ENCODE assay signal across 13 cellular contexts in genomic region chr17:39920218-39921210, GRCh38. TPM values are rescaled to one million over a fixed set of nuclear protein-coding genes. Genes with fewer than 3 reads are reported as not detected.
DNase-seq lines count a peak whose midpoint lies in the region; ATAC-seq, FAIRE-seq and TF ChIP-seq lines count a peak whose summit lies in the region.
"Had no signal": no experiment of that assay in that cellular context is flagged by ENCODE, and none has a peak within 500 bp of the region (broad histone marks: within the 10 kb centered on the region; RNA-seq: fewer than 3 reads in every experiment).

No MANE protein-coding gene starts in this region.

- H3K4me3 Mint-ChIP-seq in activated T-helper 17 cell treated with anti-CD3 and anti-CD28 coated beads, Interleukin-2, amount 50 U/mL, for 72 hours, result peak overlapping the region; percentile 72
- H3K4me3 Mint-ChIP-seq in endodermal cell, result no peak overlapping the region

- H3K27me3 ChIP-seq in BLaER1 (no peaks in the 10 kb centered on the region), Peyer's patch (no peaks in the 10 kb centered on the region), small intestine (ENCODE audit: control insufficient read depth in 2 of 2, insufficient read depth in 2 of 2, low read length in 2 of 2) (no peaks in the 10 kb centered on the region), endodermal cell (ENCODE audit: control insufficient read depth, insufficient read depth, low read length, poor library complexity, severe bottlenecking) (no peaks in the 10 kb centered on the region), PC-9 (ENCODE audit: insufficient read depth, low read depth) (no peaks in the 10 kb centered on the region)

- H3K9me3 ChIP-seq in BLaER1, result no peaks in the 10 kb centered on the region
- no peaks in the 10 kb centered on the region for H3K9me3 ChIP-seq in Peyer's patch
- no peaks in the 10 kb centered on the region for H3K9me3 ChIP-seq in small intestine (ENCODE audit: control insufficient read depth, low read depth)
- H3K9me3 ChIP-seq in endodermal cell (ENCODE audit: control insufficient read depth, low read length), result no peaks in the 10 kb centered on the region
- H3K9me3 ChIP-seq in PC-9 (ENCODE audit: insufficient read depth, low read depth), result no peaks in the 10 kb centered on the region
- H3K9me3 ChIP-seq: HAP-1 had no signal

- H2AFZ ChIP-seq in PC-9, result no peak overlapping the region

- peak overlapping the region; percentile 98 for H3K4me2 ChIP-seq in BLaER1
- H3K4me2 ChIP-seq in PC-9, result no peak overlapping the region

- no peaks in the 10 kb centered on the region for H3K9me3 Mint-ChIP-seq in activated T-helper 17 cell treated with anti-CD3 and anti-CD28 coated beads, Interleukin-2, amount 50 U/mL, for 72 hours
- H3K9me3 Mint-ChIP-seq in endodermal cell, result no peaks in the 10 kb centered on the region

- no TSS peak for BruUV-seq in PC-9 (replicated peaks; lab: Mats Ljungman, UMichigan)

- H3K79me2 ChIP-seq in PC-9 (ENCODE audit: low read depth), result peaks cover 7% of the 10 kb centered on the region

- no peak for FAIRE-seq in small intestine (lab: Jason Lieb, UNC)

- H3K36me3 ChIP-seq in BLaER1 (peaks cover 73% of the 10 kb centered on the region), Peyer's patch (peaks cover 0 to 35% (median 4%) of the 10 kb centered on the region in 3 donors), small intestine (ENCODE audit: control insufficient read depth in 2 of 2, insufficient read depth in 2 of 2, low read length in 2 of 2) (peaks cover 7 to 18% of the 10 kb centered on the region in 2 donors), endodermal cell (ENCODE audit: control insufficient read depth, insufficient read depth, low read length) (peaks cover 41% of the 10 kb centered on the region), PC-9 (ENCODE audit: low read depth) (no peaks in the 10 kb centered on the region)

- no peak for TF ChIP-seq POLR2A in Peyer's patch (IDR thresholded peaks at IDR 0.05)

- 53 to 62% (median 53%) methylated on average over 18 to 19 of the region's 19 CpGs for WGBS in small intestine, 3 donors
- WGBS in endodermal cell (ENCODE audit: insufficient coverage in 1 of 2, insufficient read length in 1 of 2), 2 experiments, result 93 to 95% methylated on average over 12 to 19 of the region's 19 CpGs

- H3K4me3 ChIP-seq in BLaER1 (peak overlapping the region; percentile 23; the same call in 1 of the 2 replicates), Peyer's patch (no peak overlapping the region), small intestine (ENCODE audit: low read depth in 1 of 2, low read length in 2 of 2) (no peak overlapping the region), endodermal cell (ENCODE audit: low read length) (no peak overlapping the region), PC-9 (no peak overlapping the region)
- H3K4me3 ChIP-seq: HAP-1 had no signal

- peaks cover 79% of the 10 kb centered on the region for H3K36me3 Mint-ChIP-seq in activated T-helper 17 cell treated with anti-CD3 and anti-CD28 coated beads, Interleukin-2, amount 50 U/mL, for 72 hours (ENCODE audit: low read depth)
- H3K36me3 Mint-ChIP-seq in endodermal cell (ENCODE audit: low read depth), result peaks cover 43% of the 10 kb centered on the region

- H4K20me1 ChIP-seq in BLaER1, result peaks cover 25% of the 10 kb centered on the region
- peaks cover 8% of the 10 kb centered on the region; the same call in 1 of the 2 replicates for H4K20me1 ChIP-seq in PC-9 (ENCODE audit: insufficient read depth)

- H3K27ac Mint-ChIP-seq in activated T-helper 17 cell treated with anti-CD3 and anti-CD28 coated beads, Interleukin-2, amount 50 U/mL, for 72 hours, result peak overlapping the region; percentile 90
- H3K27ac Mint-ChIP-seq in endodermal cell, result no peak overlapping the region

- H3K9ac ChIP-seq in BLaER1 (peak overlapping the region; percentile 69), endodermal cell (ENCODE audit: extremely low read depth, low read length, poor library complexity, severe bottlenecking) (no peak overlapping the region)

- peaks cover 46% of the 10 kb centered on the region for H3K4me1 Mint-ChIP-seq in activated T-helper 17 cell treated with anti-CD3 and anti-CD28 coated beads, Interleukin-2, amount 50 U/mL, for 72 hours
- H3K4me1 Mint-ChIP-seq in endodermal cell, result peaks cover 12% of the 10 kb centered on the region

- peak in 2 of 3 donors; percentile 40 to 54 for DNase-seq in Peyer's patch
- DNase-seq in small intestine, result peak; percentile 62
- DNase-seq in endodermal cell, result no peak
- no peak for DNase-seq in omental fat pad (ENCODE audit: low spot score)
- no peak for DNase-seq in NCI-H1092 (lab: John Stamatoyannopoulos, UW)
- DNase-seq in PC-9, result no peak
- DNase-seq: NCI-H2227 treated with DMSO at 0.1 percent for 48 hours, T1000 had no signal

- H3F3A ChIP-seq in PC-9 (ENCODE audit: insufficient read depth, low read depth), result no peaks in the 10 kb centered on the region

- CTCF ChIA-PET in PC-9 (lab: Charles Lee), result interaction anchor here (0.6 kb wide), 1 partner anchor 140 kb away, joined by 3 read pairs; no protein-coding TSS in a partner anchor

- intact Hi-C loops in PC-9 (cut with micrococcal nuclease; ENCODE audit: unreplicated experiment), result loop anchor here (10.0 kb wide), 1 partner anchor 166 kb away; no protein-coding TSS in a partner anchor

- H3K4me1 ChIP-seq in BLaER1 (peaks cover 83% of the 10 kb centered on the region), Peyer's patch (peaks cover 0 to 33% (median 6%) of the 10 kb centered on the region in 4 donors), small intestine (ENCODE audit: control insufficient read depth in 2 of 2, insufficient read depth in 1 of 2, low read depth in 1 of 2, low read length in 1 of 2) (peaks cover 0 to 14% of the 10 kb centered on the region in 2 donors), endodermal cell (ENCODE audit: control insufficient read depth, insufficient read depth, low read length) (no peaks in the 10 kb centered on the region), PC-9 (replicated peaks; ENCODE audit: insufficient read depth) (no peaks in the 10 kb centered on the region)
- H3K4me1 ChIP-seq: HAP-1 had no signal

- peak; percentile 59 for ATAC-seq in activated T-helper 17 cell treated with anti-CD3 and anti-CD28 coated beads, Interleukin-2, amount 50 U/mL, for 72 hours (replicated peaks)
- no peak for ATAC-seq in omental fat pad (ENCODE audit: low FRiP score)

- H3K9me2 ChIP-seq in PC-9 (ENCODE audit: insufficient read depth), result no peaks in the 10 kb centered on the region

- POLR2A ChIA-PET in PC-9 (lab: Charles Lee; ENCODE audit: unreplicated experiment), result interaction anchor here (0.6 kb wide), 1 partner anchor 624 kb away, joined by 38 read pairs; no protein-coding TSS in a partner anchor

- no peaks in the 10 kb centered on the region for H3K27me3 Mint-ChIP-seq in activated T-helper 17 cell treated with anti-CD3 and anti-CD28 coated beads, Interleukin-2, amount 50 U/mL, for 72 hours
- H3K27me3 Mint-ChIP-seq in endodermal cell (ENCODE audit: insufficient read depth), result no peaks in the 10 kb centered on the region

- TF ChIP-seq CTCF in Peyer's patch (IDR thresholded peaks at IDR 0.05) (no peak), endodermal cell (conservative IDR thresholded peaks at IDR 0.05) (no peak), omental fat pad (IDR thresholded peaks at IDR 0.05) (no peak), PC-9 (conservative IDR thresholded peaks at IDR 0.05) (no peak)

- peak overlapping the region; percentile 83 for H3K27ac ChIP-seq in BLaER1
- peak overlapping the region; percentile 46 to 89 (median 70) for H3K27ac ChIP-seq in Peyer's patch
- H3K27ac ChIP-seq in small intestine (ENCODE audit: low read depth in 1 of 2, low read length in 1 of 2), result peak overlapping the region; percentile 24 to 74
- H3K27ac ChIP-seq in endodermal cell (ENCODE audit: low read depth, low read length), result no peak overlapping the region
- no peak overlapping the region for H3K27ac ChIP-seq in PC-9

RNA-seq across cellular contexts. Expression of gene GSDMB, which starts 2.1 kb away (rescaled TPM):
- total RNA-seq in Peyer's patch (100 to 1,000 TPM in 3 of 4 donors, 10 to 100 TPM in 1; 91.6 to 277 (median 235) TPM), endodermal cell (10 to 100 TPM; 16.6 to 30.9 TPM), omental fat pad (10 to 100 TPM; 10.4 to 32.2 (median 21.3) TPM), PC-9 (2021) (39.9 and 50.4 TPM in 2 replicates)
- total RNA-seq in activated T-helper 17 cell treated with anti-CD3 and anti-CD28 coated beads, Interleukin-2, amount 50 U/mL, for 72 hours, result 10 to 100 TPM; 28.9 to 37.6 TPM
- 100 to 1,000 TPM; 121 to 255 (median 209) TPM for polyA plus RNA-seq in small intestine
- polyA plus RNA-seq in endodermal cell (2013, experiment 1 of 2), result 18.9 TPM
- 17.6 TPM for polyA plus RNA-seq in endodermal cell (2013, experiment 2 of 2)

RNA-seq across cellular contexts. Expression of gene ORMDL3, which starts 6.9 kb away (rescaled TPM):
- total RNA-seq in Peyer's patch (10 to 100 TPM; 33.0 to 97.4 (median 79.0) TPM), endodermal cell (10 to 100 TPM; 77.7 to 83.8 TPM), omental fat pad (100 to 1,000 TPM in 2 of 4 donors, 10 to 100 TPM in 2; 78.5 to 338 (median 163) TPM), PC-9 (2021) (51.1 and 68.1 TPM in 2 replicates)
- total RNA-seq in activated T-helper 17 cell treated with anti-CD3 and anti-CD28 coated beads, Interleukin-2, amount 50 U/mL, for 72 hours, result 10 to 100 TPM; 66.8 to 70.3 TPM
- polyA plus RNA-seq in small intestine, result 10 to 100 TPM; 60.7 to 72.5 (median 71.6) TPM
- polyA plus RNA-seq in endodermal cell (2013, experiment 1 of 2), result 56.1 TPM
- 46.6 TPM for polyA plus RNA-seq in endodermal cell (2013, experiment 2 of 2)

RNA-seq across cellular contexts. Expression of gene LRRC3C, which starts 7.0 kb away (rescaled TPM):
- total RNA-seq in Peyer's patch, result not detected
- total RNA-seq in activated T-helper 17 cell treated with anti-CD3 and anti-CD28 coated beads, Interleukin-2, amount 50 U/mL, for 72 hours, result not detected
- not detected for polyA plus RNA-seq in small intestine
- not detected for total RNA-seq in endodermal cell
- not detected for polyA plus RNA-seq in endodermal cell (2013, experiment 1 of 2)
- polyA plus RNA-seq in endodermal cell (2013, experiment 2 of 2), result not detected
- not detected for total RNA-seq in omental fat pad
- not detected in 2 replicates for total RNA-seq in PC-9 (2021)
- total RNA-seq: myocyte had no signal
- polyA plus RNA-seq: AG04450 had no signal

RNA-seq across cellular contexts. Expression of gene GSDMA, which starts 42.3 kb away (rescaled TPM):
- total RNA-seq in Peyer's patch, result 1 to 10 TPM in 2 of 4 donors, not detected in 2; 1.6 to 3.3 TPM
- 1 to 10 TPM in 1 of 2 donors, under 1 TPM in 1; 0.63 to 1.1 TPM for total RNA-seq in activated T-helper 17 cell treated with anti-CD3 and anti-CD28 coated beads, Interleukin-2, amount 50 U/mL, for 72 hours
- polyA plus RNA-seq in small intestine, result under 1 TPM in 2 of 3 donors, not detected in 1; 0.54 to 0.63 TPM
- not detected for total RNA-seq in endodermal cell
- not detected for polyA plus RNA-seq in endodermal cell (2013, experiment 1 of 2)
- not detected for polyA plus RNA-seq in endodermal cell (2013, experiment 2 of 2)
- total RNA-seq in omental fat pad, result 1 to 10 TPM in 1 of 4 donors, under 1 TPM in 2, not detected in 1; 0.65 to 1.1 (median 0.72) TPM
- 0.35 and 0.55 TPM in 2 replicates for total RNA-seq in PC-9 (2021)
- total RNA-seq: myocyte had no signal
- polyA plus RNA-seq: AG04450 had no signal

RNA-seq across cellular contexts. Expression of gene ZPBP2, which starts 52.5 kb away (rescaled TPM):
- total RNA-seq in Peyer's patch (not detected), endodermal cell (not detected), omental fat pad (not detected), PC-9 (2021) (not detected in 2 replicates)
- under 1 TPM; 0.53 to 0.67 TPM for total RNA-seq in activated T-helper 17 cell treated with anti-CD3 and anti-CD28 coated beads, Interleukin-2, amount 50 U/mL, for 72 hours
- not detected for polyA plus RNA-seq in small intestine
- polyA plus RNA-seq in endodermal cell (2013, experiment 1 of 2), result not detected
- polyA plus RNA-seq in endodermal cell (2013, experiment 2 of 2), result not detected
- total RNA-seq: myocyte had no signal
- polyA plus RNA-seq: AG04450 had no signal

Comparison
In these comparisons a context has a peak if more than half of its experiments do, and no peak if none do; other contexts are left out.
1. H3K27ac ChIP-seq: peak in BLaER1 (single experiment), Peyer's patch (4 of 4) and small intestine (2 of 2); none in endodermal cell (single experiment) and PC-9 (single experiment).
2. DNase-seq: peak in Peyer's patch (2 of 3) and small intestine (single experiment); none in endodermal cell (single experiment), omental fat pad (single experiment), NCI-H1092 (single experiment) and PC-9 (0 of 2).